In genomic region chr7:23108995-23109394, GRCh38 we compare ENCODE assay signal across 21 cellular contexts.
"Had no signal": no experiment of that assay in that cellular context is flagged by ENCODE, and none has a peak within 500 bp of the region (broad histone marks: within the 10 kb centered on the region; RNA-seq: fewer than 3 reads in every experiment).

No MANE protein-coding gene starts in this region.

- H3K36me3 ChIP-seq: adrenal gland, gastrocnemius medialis, tibial nerve, vagina had no signal

- H3K9me3 ChIP-seq: adrenal gland, gastrocnemius medialis, mucosa of descending colon, tibial nerve, vagina had no signal

- H3K4me3 Mint-ChIP-seq: activated naive CD4-positive, alpha-beta T cell treated with anti-CD3 and anti-CD28 coated beads, Interleukin-2, amount 10 ng/mL, durations not matched to agents 7 days and 5 days; stimulated activated naive CD8-positive, alpha-beta T cell treated with anti-CD3 and anti-CD28 coated beads, Interleukin-15, Interleukin-2, amounts not matched to agents 100 ng/mL and 50 ng/mL, for 24 hours; T-helper 1 cell treated with Interleukin-12 subunit alpha and Interleukin-12 subunit beta and Interleukin-4 antibody, amounts not matched to agents 30 μg/mL and 1 μg/mL, for 36 hours had no signal

- ATAC-seq: activated CD4-positive, CD25-positive, alpha-beta regulatory T cell treated with anti-CD3 and anti-CD28 coated beads, Interleukin-2, amount 50 U/mL, for 24 hours; esophagus mucosa; gastrocnemius medialis; mucosa of descending colon had no signal

- H3K27ac Mint-ChIP-seq: activated naive CD4-positive, alpha-beta T cell treated with anti-CD3 and anti-CD28 coated beads, Interleukin-2, amount 10 ng/mL, durations not matched to agents 7 days and 5 days; progenitor cell of endocrine pancreas; stimulated activated naive CD8-positive, alpha-beta T cell treated with anti-CD3 and anti-CD28 coated beads, Interleukin-15, Interleukin-2, amounts not matched to agents 100 ng/mL and 50 ng/mL, for 24 hours; T-helper 1 cell treated with Interleukin-12 subunit alpha and Interleukin-12 subunit beta and Interleukin-4 antibody, amounts not matched to agents 30 μg/mL and 1 μg/mL, for 36 hours had no signal

- H3K36me3 Mint-ChIP-seq: activated naive CD4-positive, alpha-beta T cell treated with anti-CD3 and anti-CD28 coated beads, Interleukin-2, amount 10 ng/mL, durations not matched to agents 7 days and 5 days; naive B cell had no signal

- H3K9me3 Mint-ChIP-seq: activated naive CD4-positive, alpha-beta T cell treated with anti-CD3 and anti-CD28 coated beads, Interleukin-2, amount 10 ng/mL, durations not matched to agents 7 days and 5 days; naive B cell; stimulated activated naive CD8-positive, alpha-beta T cell treated with anti-CD3 and anti-CD28 coated beads, Interleukin-15, Interleukin-2, amounts not matched to agents 100 ng/mL and 50 ng/mL, for 24 hours; T-helper 1 cell treated with Interleukin-12 subunit alpha and Interleukin-12 subunit beta and Interleukin-4 antibody, amounts not matched to agents 30 μg/mL and 1 μg/mL, for 36 hours had no signal

- H3K27ac ChIP-seq: adrenal gland, gastrocnemius medialis, skin epidermis, tibial nerve, vagina had no signal

- DNase-seq: activated CD8-positive, alpha-beta memory T cell treated with anti-CD3 and anti-CD28 coated beads for 24 hours; activated CD8-positive, alpha-beta memory T cell treated with anti-CD3 and anti-CD28 coated beads, Interleukin-2, amount 50 U/mL, for 48 hours; activated effector memory CD4-positive, alpha-beta T cell treated with Interleukin-2 at 50 U/mL for 16 hours; activated naive CD4-positive, alpha-beta T cell treated with anti-CD3 and anti-CD28 coated beads, Interleukin-2, amount 10 ng/mL, durations not matched to agents 7 days and 5 days; activated T-cell treated with anti-CD3 and anti-CD28 coated beads, Interleukin-2, amount 50 U/mL, for 48 hours; adrenal gland; cerebellar nuclear complex; effector CD8-positive, alpha-beta T cell; gastrocnemius medialis; mesenchymal stem cell; mucosa of descending colon; naive B cell; occipital lobe had no signal

- H3K4me3 ChIP-seq: adrenal gland, gastrocnemius medialis, mucosa of descending colon, skin epidermis, tibial nerve, vagina had no signal

- H3K27me3 ChIP-seq: adrenal gland, gastrocnemius medialis, tibial nerve, vagina had no signal

- H3K27me3 Mint-ChIP-seq: activated naive CD4-positive, alpha-beta T cell treated with anti-CD3 and anti-CD28 coated beads, Interleukin-2, amount 10 ng/mL, durations not matched to agents 7 days and 5 days; naive B cell; progenitor cell of endocrine pancreas; stimulated activated naive CD8-positive, alpha-beta T cell treated with anti-CD3 and anti-CD28 coated beads, Interleukin-15, Interleukin-2, amounts not matched to agents 100 ng/mL and 50 ng/mL, for 24 hours had no signal
